ENCODE assay signal across 8 cellular contexts in the genomic region with DNA sequence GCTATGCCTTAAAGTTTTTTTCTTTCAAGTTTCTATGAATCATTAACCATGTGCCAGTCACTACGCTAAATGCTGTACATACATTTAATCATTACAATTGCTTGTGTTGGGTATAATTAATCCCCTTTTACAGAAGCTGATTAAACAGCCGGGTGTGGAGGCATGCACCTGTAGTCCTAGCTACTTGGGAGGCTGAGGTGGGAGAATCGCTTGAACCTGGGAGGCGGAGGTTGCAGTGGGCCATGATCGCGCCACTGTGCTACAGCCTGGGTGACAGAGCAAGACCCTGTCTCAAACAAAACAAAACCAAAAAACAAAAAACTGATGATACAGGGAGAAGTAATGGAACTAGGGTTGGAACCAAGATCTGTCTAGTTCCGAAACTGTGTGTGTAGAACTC. TPM values are rescaled to one million over a fixed set of nuclear protein-coding genes. Genes with fewer than 3 reads are reported as not detected.
DNase-seq lines count a peak whose midpoint lies in the region; ATAC-seq and TF ChIP-seq lines count a peak whose summit lies in the region.
"Had no signal": no experiment of that assay in that cellular context is flagged by ENCODE, and none has a peak within 500 bp of the region (broad histone marks: within the 10 kb centered on the region; RNA-seq: fewer than 3 reads in every experiment).

No MANE protein-coding gene starts in this region.

- no peak overlapping the region for H3K4me3 ChIP-seq in IMR-90 (ENCODE audit: insufficient read depth, low read depth, low read length)
- no peak overlapping the region for H3K4me3 ChIP-seq in stomach smooth muscle (ENCODE audit: low read length in 2 of 2)

- H4K91ac ChIP-seq in IMR-90 (ENCODE audit: insufficient read depth, low read depth, low read length) = 0 out of 2 replicates have a peak overlapping the region, but pooled peaks have one; percentile 95

- H3K9me1 ChIP-seq in IMR-90 (ENCODE audit: insufficient read depth, low read length) = peaks cover 10% of the 10 kb centered on the region; the same call in 1 of the 2 replicates

- H3K9me3 Mint-ChIP-seq in activated T-helper 1 cell treated with anti-CD3 and anti-CD28 coated beads, Interleukin-12 subunit alpha, Interleukin-12 subunit beta, Interleukin-2, Interleukin-4 antibody, amounts not matched to agents 30 ng/mL and 10 ng/mL and 1 ng/mL, durations not matched to agents 14 hours and 24 hours and 36 hours = no peaks in the 10 kb centered on the region

- H3K4ac ChIP-seq in IMR-90 (ENCODE audit: low read depth, low read length) = peak overlapping the region; percentile 96; the same call in 1 of the 2 replicates

- H4K5ac ChIP-seq in IMR-90 (ENCODE audit: low read depth, low read length) = no peak overlapping the region

- peak overlapping the region; percentile 99 for H2BK5ac ChIP-seq in IMR-90 (ENCODE audit: low read depth, low read length, poor library complexity, severe bottlenecking)

- TF ChIP-seq POLR2A in IMR-90 (IDR thresholded peaks at IDR 0.05; ENCODE audit: low read depth, low read length) = no peak

- H3K18ac ChIP-seq in IMR-90 (ENCODE audit: low read depth, low read length) = no peak overlapping the region; the same call in 1 of the 2 replicates

- peak overlapping the region; percentile 87 for H2AK5ac ChIP-seq in IMR-90 (ENCODE audit: low read depth, low read length)

- ATAC-seq in IMR-90 (ENCODE audit: low read depth) (no peak), HG02588 (IDR thresholded peaks at IDR 0.05; ENCODE audit: unreplicated experiment) (no peak)

- peaks cover 9% of the 10 kb centered on the region for H3K36me3 Mint-ChIP-seq in activated T-helper 1 cell treated with anti-CD3 and anti-CD28 coated beads, Interleukin-12 subunit alpha, Interleukin-12 subunit beta, Interleukin-2, Interleukin-4 antibody, amounts not matched to agents 30 ng/mL and 10 ng/mL and 1 ng/mL, durations not matched to agents 14 hours and 24 hours and 36 hours (ENCODE audit: low read depth)

- peak overlapping the region; percentile 92 to 94; a peak in 3 of 4 replicates for H4K8ac ChIP-seq in IMR-90 (ENCODE audit: low read depth in 2 of 2, low read length in 2 of 2)

- in situ Hi-C loops in IMR-90 (cut with MboI; ENCODE audit: low sequenced_read_pairs) = no loop called here

- peaks cover 5% of the 10 kb centered on the region for H3K27me3 Mint-ChIP-seq in activated T-helper 1 cell treated with anti-CD3 and anti-CD28 coated beads, Interleukin-12 subunit alpha, Interleukin-12 subunit beta, Interleukin-2, Interleukin-4 antibody, amounts not matched to agents 30 ng/mL and 10 ng/mL and 1 ng/mL, durations not matched to agents 14 hours and 24 hours and 36 hours (ENCODE audit: insufficient read depth)

- peaks cover 50% of the 10 kb centered on the region for H3K4me1 Mint-ChIP-seq in activated T-helper 1 cell treated with anti-CD3 and anti-CD28 coated beads, Interleukin-12 subunit alpha, Interleukin-12 subunit beta, Interleukin-2, Interleukin-4 antibody, amounts not matched to agents 30 ng/mL and 10 ng/mL and 1 ng/mL, durations not matched to agents 14 hours and 24 hours and 36 hours (ENCODE audit: low read depth)

- H3K4me3 Mint-ChIP-seq in activated T-helper 1 cell treated with anti-CD3 and anti-CD28 coated beads, Interleukin-12 subunit alpha, Interleukin-12 subunit beta, Interleukin-2, Interleukin-4 antibody, amounts not matched to agents 30 ng/mL and 10 ng/mL and 1 ng/mL, durations not matched to agents 14 hours and 24 hours and 36 hours = peak overlapping the region; percentile 85

- TF ChIP-seq CTCF in IMR-90 (conservative IDR thresholded peaks at IDR 0.05; ENCODE audit: low read depth, low read length) = no peak

- H3K27me3 ChIP-seq in IMR-90 (ENCODE audit: control insufficient read depth, insufficient read depth, low read length) = no peaks in the 10 kb centered on the region
- no peaks in the 10 kb centered on the region for H3K27me3 ChIP-seq in layer of hippocampus (ENCODE audit: control insufficient read depth, insufficient read depth, low read length)
- no peaks in the 10 kb centered on the region for H3K27me3 ChIP-seq in stomach smooth muscle (ENCODE audit: control insufficient read depth in 1 of 2, insufficient read depth in 2 of 2, low read length in 2 of 2)

- POLR2A ChIA-PET in IMR-90 (lab: Charles Lee; ENCODE audit: unreplicated experiment) = interaction anchor here (0.7 kb wide), 1 partner anchor 125 kb away, joined by 3 read pairs; no protein-coding TSS in a partner anchor

- no peak overlapping the region; the same call in 1 of the 2 replicates for H3K9ac ChIP-seq in IMR-90 (ENCODE audit: low read depth, low read length)
- no peak overlapping the region for H3K9ac ChIP-seq in stomach smooth muscle (ENCODE audit: low read length in 2 of 2)

- H3K4me1 ChIP-seq in IMR-90 (ENCODE audit: control insufficient read depth, insufficient read depth, low read length) (peaks cover 11% of the 10 kb centered on the region), stomach smooth muscle (ENCODE audit: control insufficient read depth, insufficient read depth, low read length) (peaks cover 16% of the 10 kb centered on the region)

- peak overlapping the region; percentile 95; the same call in 2 of the 3 replicates for H2BK15ac ChIP-seq in IMR-90 (ENCODE audit: low read depth, low read length)

- no peak overlapping the region for H3K4me2 ChIP-seq in IMR-90 (ENCODE audit: low read depth, low read length)

- peak overlapping the region; percentile 46; the same call in 1 of the 2 replicates for H2BK20ac ChIP-seq in IMR-90 (ENCODE audit: low read depth, low read length)

- H2BK120ac ChIP-seq in IMR-90 (ENCODE audit: low read depth, low read length) = peak overlapping the region; percentile 86; the same call in 1 of the 2 replicates

- CTCF ChIA-PET in IMR-90 (lab: Yijun Ruan, JAX) = no interaction called here

- H4K20me1 ChIP-seq in IMR-90 (ENCODE audit: insufficient read depth, low read length) = peaks cover 26% of the 10 kb centered on the region

- no peaks in the 10 kb centered on the region for H3K9me3 ChIP-seq in IMR-90 (ENCODE audit: control insufficient read depth, insufficient read depth, low read length)
- no peaks in the 10 kb centered on the region for H3K9me3 ChIP-seq in stomach smooth muscle (ENCODE audit: control insufficient read depth in 2 of 2, low read length in 2 of 2)

- BruUV-seq in IMR-90 (replicated peaks; lab: Mats Ljungman, UMichigan) = no TSS peak

- H3K79me1 ChIP-seq in IMR-90 (ENCODE audit: low read depth in 1 of 2, low read length in 2 of 2) = peaks cover 6 to 31% of the 10 kb centered on the region in 2 experiments; a peak in 3 of 4 replicates

- peak overlapping the region; percentile 98 for H3K27ac Mint-ChIP-seq in activated T-helper 1 cell treated with anti-CD3 and anti-CD28 coated beads, Interleukin-12 subunit alpha, Interleukin-12 subunit beta, Interleukin-2, Interleukin-4 antibody, amounts not matched to agents 30 ng/mL and 10 ng/mL and 1 ng/mL, durations not matched to agents 14 hours and 24 hours and 36 hours

- H2AK9ac ChIP-seq in IMR-90 (replicated peaks; ENCODE audit: low read depth, low read length, poor library complexity) = no peak overlapping the region

- intact Hi-C loops in IMR-90 (cut with micrococcal nuclease) = loop anchor here (5.0 kb wide), 1 partner anchor 107 kb away; no protein-coding TSS in a partner anchor
- intact Hi-C loops in activated T-helper 1 cell treated with anti-CD3 and anti-CD28 coated beads, Interleukin-12 subunit alpha, Interleukin-12 subunit beta, Interleukin-2, Interleukin-4 antibody, amounts not matched to agents 30 ng/mL and 10 ng/mL and 1 ng/mL, durations not matched to agents 14 hours and 24 hours and 36 hours (cut with micrococcal nuclease) = loop anchor here (1.0 to 5.0 kb wide), 8 partner anchors 66 to 1263 kb away; a partner anchor contains a TSS

- dilution Hi-C loops in IMR-90 (cut with HindIII; ENCODE audit: low sequenced_read_pairs, unreplicated experiment) = no loop called here

- H3K23ac ChIP-seq in IMR-90 (ENCODE audit: low read depth, low read length) = 0 out of 2 replicates have a peak overlapping the region, but pooled peaks have one; percentile 89

- DNase-seq in IMR-90 (no peak), GF-D8 (lab: John Stamatoyannopoulos, UW) (no peak), activated gamma-delta T cell (lab: John Stamatoyannopoulos, UW) (no peak)
- DNase-seq in activated T-helper 1 cell treated with anti-CD3 and anti-CD28 coated beads, Interleukin-12 subunit alpha, Interleukin-12 subunit beta, Interleukin-2, Interleukin-4 antibody, amounts not matched to agents 30 ng/mL and 10 ng/mL and 1 ng/mL, durations not matched to agents 14 hours and 24 hours and 36 hours (ENCODE audit: low spot score) = no peak
- DNase-seq: effector CD8-positive, alpha-beta T cell had no signal

- no peak overlapping the region for H2AFZ ChIP-seq in IMR-90 (replicated peaks; ENCODE audit: low read length, poor library complexity)

- WGBS in IMR-90 (ENCODE audit: extremely low coverage in 2 of 2, insufficient read length in 1 of 2), 2 experiments = no CpG with 5 or more reads among the region's 7 CpGs

- H3K14ac ChIP-seq in IMR-90 (replicated peaks; ENCODE audit: low read depth, low read length) = peak overlapping the region; percentile 90; the same call in 1 of the 2 replicates

- H3K56ac ChIP-seq in IMR-90 (ENCODE audit: extremely low read depth, insufficient read depth, low read length) = no peak overlapping the region

- no peaks in the 10 kb centered on the region for H3K36me3 ChIP-seq in IMR-90 (ENCODE audit: control insufficient read depth, insufficient read depth, low read length)
- H3K36me3 ChIP-seq in stomach smooth muscle (ENCODE audit: control insufficient read depth in 2 of 2, insufficient read depth in 2 of 2, low read length in 2 of 2) = no peaks in the 10 kb centered on the region

- TF ChIP-seq RAD21 in IMR-90 (IDR thresholded peaks at IDR 0.05; ENCODE audit: low read length) = no peak

- H3K27ac ChIP-seq in IMR-90 (ENCODE audit: insufficient read depth, low read length) = no peak overlapping the region
- H3K27ac ChIP-seq in layer of hippocampus (ENCODE audit: low read depth, low read length) = peak overlapping the region; percentile 99
- peak overlapping the region; percentile 92 for H3K27ac ChIP-seq in stomach smooth muscle (ENCODE audit: low read length)

RNA-seq across cellular contexts. Expression of a gene that starts 1.2 kb away (rescaled TPM):
- 12.7 and 17.5 TPM in 2 replicates for total RNA-seq in IMR-90 (2012; rRNA removed)
- polyA plus RNA-seq in IMR-90 (2012; rRNA removed) = 23.3 and 24.8 TPM in 2 replicates
- 10.4 and 11.4 TPM in 2 replicates for polyA plus RNA-seq in IMR-90 (2012; cell fraction: cytosol; rRNA removed)
- 5.9 and 25.7 TPM in 2 replicates for polyA plus RNA-seq in IMR-90 (2012; cell fraction: nucleus; rRNA removed; ENCODE audit: low replicate concordance)
- 40.0 and 41.0 TPM in 2 replicates for total RNA-seq in activated T-helper 1 cell treated with anti-CD3 and anti-CD28 coated beads, Interleukin-12 subunit alpha, Interleukin-12 subunit beta, Interleukin-2, Interleukin-4 antibody, amounts not matched to agents 30 ng/mL and 10 ng/mL and 1 ng/mL, durations not matched to agents 14 hours and 24 hours and 36 hours

RNA-seq across cellular contexts. Expression of a gene that starts 20.4 kb away (rescaled TPM):
- total RNA-seq in IMR-90 (2012; rRNA removed) = 16.4 and 26.9 TPM in 2 replicates
- polyA plus RNA-seq in IMR-90 (2012; rRNA removed) = 7.0 and 7.7 TPM in 2 replicates
- 8.9 and 9.3 TPM in 2 replicates for polyA plus RNA-seq in IMR-90 (2012; cell fraction: cytosol; rRNA removed)
- 1.7 and 4.1 TPM in 2 replicates for polyA plus RNA-seq in IMR-90 (2012; cell fraction: nucleus; rRNA removed; ENCODE audit: low replicate concordance)
- total RNA-seq in activated T-helper 1 cell treated with anti-CD3 and anti-CD28 coated beads, Interleukin-12 subunit alpha, Interleukin-12 subunit beta, Interleukin-2, Interleukin-4 antibody, amounts not matched to agents 30 ng/mL and 10 ng/mL and 1 ng/mL, durations not matched to agents 14 hours and 24 hours and 36 hours = not detected in 2 replicates

Comparison
In these comparisons a context has a peak if more than half of its experiments do, and no peak if none do; other contexts are left out.
1. RNA of a gene that starts 20.4 kb away (total RNA-seq): 16.4 to 26.9 TPM in IMR-90; not detected in activated T-helper 1 cell treated with anti-CD3 and anti-CD28 coated beads, Interleukin-12 subunit alpha, Interleukin-12 subunit beta, Interleukin-2, Interleukin-4 antibody, amounts not matched to agents 30 ng/mL and 10 ng/mL and 1 ng/mL, durations not matched to agents 14 hours and 24 hours and 36 hours; every median in the first group is over 10 times any median in the second.